23 cellular contexts compared by ENCODE assay signal in the genomic region with DNA sequence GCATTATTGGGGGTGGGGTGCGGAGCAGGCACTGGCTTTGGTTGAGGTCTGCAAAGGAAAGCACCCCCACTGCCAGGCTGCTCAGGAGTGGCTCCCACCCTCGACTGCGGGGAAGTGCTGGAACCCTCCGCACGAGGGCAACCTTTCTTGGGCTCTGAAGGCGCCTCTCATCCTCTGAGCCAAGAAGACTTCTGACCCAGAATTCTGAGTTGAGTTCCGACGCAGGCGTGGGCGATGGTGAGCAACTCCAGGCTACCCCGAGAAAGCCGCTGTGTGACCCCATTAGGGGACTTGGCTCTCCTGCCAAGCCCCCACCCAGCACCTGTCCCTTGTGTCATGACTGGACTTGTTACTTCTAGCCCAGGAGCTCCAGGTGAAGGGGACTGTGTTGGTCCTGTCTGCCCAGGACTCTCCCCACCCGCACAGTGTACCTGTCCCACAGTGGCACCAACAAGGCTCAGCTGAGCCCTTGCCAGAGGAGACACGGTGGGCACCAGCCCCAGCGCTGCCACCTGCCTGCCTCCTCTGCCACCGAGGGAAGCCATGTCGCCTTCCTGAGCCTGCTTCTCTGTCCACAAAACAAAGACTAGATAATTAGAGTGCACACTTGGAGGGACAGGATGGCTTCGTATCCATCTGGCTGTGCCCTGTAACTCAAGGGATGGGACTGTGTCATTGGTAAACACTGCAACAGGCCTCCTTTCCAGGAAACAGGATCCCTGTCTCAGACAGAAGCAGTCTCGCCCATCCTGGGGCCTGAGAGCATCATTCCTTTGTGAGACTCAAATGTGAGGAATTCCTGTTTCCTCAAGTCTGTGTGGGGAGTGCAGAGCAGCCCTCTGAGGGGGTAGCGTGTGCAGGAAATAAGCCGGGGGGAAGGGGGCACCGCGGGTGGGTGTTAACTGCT.
DNase-seq lines count a peak whose midpoint lies in the region; ATAC-seq, FAIRE-seq and TF ChIP-seq lines count a peak whose summit lies in the region.
"Had no signal": no experiment of that assay in that cellular context is flagged by ENCODE, and none has a peak within 500 bp of the region (broad histone marks: within the 10 kb centered on the region; RNA-seq: fewer than 3 reads in every experiment).

No MANE protein-coding gene starts in this region.

- DNase-seq in activated B cell treated with CpG ODN at 0.5 μM for 24 hours = no peak
- no peak for DNase-seq in H1 (ENCODE audit: low read depth in 1 of 2, low spot score in 2 of 2)
- DNase-seq in medulla oblongata (ENCODE audit: extremely low spot score) = peak; percentile 62
- no peak for DNase-seq in Ammon's horn (ENCODE audit: low spot score)
- DNase-seq in NCI-H146 (lab: John Stamatoyannopoulos, UW) = no peak
- DNase-seq: activated naive CD8-positive, alpha-beta T cell treated with anti-CD3 and anti-CD28 coated beads, Interleukin-2, amount 10 ng/mL, durations not matched to agents 7 days and 5 days; activated T-cell treated with anti-CD3 and anti-CD28 coated beads, Interleukin-2, amount 50 U/mL, for 24 hours; gastrocnemius medialis; HFFc6; MM.1S; NCI-H187; NCI-H446 treated with DMSO at 0.1 percent for 48 hours; stimulated activated CD4-positive, alpha-beta T cell treated with anti-CD3 and anti-CD28 coated beads, Interleukin-2, amount 100 ng/mL, for 48 hours; T-helper 9 cell; trophoblast cell had no signal

- H3K27me3 ChIP-seq in H1 (replicated peaks in 1 of 4; ENCODE audit: control insufficient read depth in 3 of 4, extremely low read depth in 1 of 4, insufficient read depth in 3 of 4, low read length in 3 of 4) = no peaks in the 10 kb centered on the region
- H3K27me3 ChIP-seq: BLaER1 treated with 17β-estradiol and CSF1 and Interleukin-3, amounts not matched to agents 10 nM and 100 nM; gastrocnemius medialis had no signal

- TF ChIP-seq EP300 in H1 (IDR thresholded peaks at IDR 0.05; ENCODE audit: borderline replicate concordance in 1 of 2, low read depth in 2 of 2, low read length in 2 of 2) = no peak

- no peak overlapping the region for H2BK15ac ChIP-seq in H1 (ENCODE audit: low read length)

- no peaks in the 10 kb centered on the region for H3K27me3 Mint-ChIP-seq in activated B cell treated with CpG ODN at 0.5 μM for 24 hours
- H3K27me3 Mint-ChIP-seq in stimulated activated memory B cell treated with anti-CD40 and anti-IgM and Interleukin-4, amounts not matched to agents 10 μg/mL and 1 μg/mL and 100 μg/mL, for 72 hours = no peaks in the 10 kb centered on the region
- H3K27me3 Mint-ChIP-seq: activated naive CD8-positive, alpha-beta T cell treated with anti-CD3 and anti-CD28 coated beads, Interleukin-2, amount 10 ng/mL, durations not matched to agents 7 days and 5 days; activated T-cell treated with anti-CD3 and anti-CD28 coated beads, Interleukin-2, amount 50 U/mL, for 24 hours had no signal

- CTCF ChIA-PET in activated B cell treated with CpG ODN at 0.5 μM for 24 hours (lab: Charles Lee) = no interaction called here
- CTCF ChIA-PET in H1 (lab: Charles Lee; ENCODE audit: partially characterized antibody) = interaction anchor here (0.6 to 1.2 kb wide), 6 partner anchors 13 to 207 kb away, joined by 3 to 8 read pairs (median 4); no protein-coding TSS in a partner anchor

- H3K4ac ChIP-seq in H1 (replicated peaks; ENCODE audit: insufficient read length, low read depth, low read length) = no peak overlapping the region

- no peaks in the 10 kb centered on the region for H3K9me3 ChIP-seq in H1 (ENCODE audit: insufficient read depth in 2 of 2, low read depth in 1 of 2, low read length in 1 of 2)
- H3K9me3 ChIP-seq: gastrocnemius medialis, neutrophil had no signal

- H3K9me3 Mint-ChIP-seq in activated B cell treated with CpG ODN at 0.5 μM for 24 hours = no peaks in the 10 kb centered on the region
- H3K9me3 Mint-ChIP-seq in stimulated activated memory B cell treated with anti-CD40 and anti-IgM and Interleukin-4, amounts not matched to agents 10 μg/mL and 1 μg/mL and 100 μg/mL, for 72 hours = peaks cover 4% of the 10 kb centered on the region
- H3K9me3 Mint-ChIP-seq: activated T-cell treated with anti-CD3 and anti-CD28 coated beads, Interleukin-2, amount 50 U/mL, for 24 hours had no signal

- ATAC-seq in activated B cell treated with CpG ODN at 0.5 μM for 24 hours (ENCODE audit: low read depth) = no peak
- ATAC-seq in stimulated activated memory B cell treated with anti-CD40 and anti-IgM and Interleukin-4, amounts not matched to agents 10 μg/mL and 1 μg/mL and 100 μg/mL, for 72 hours = no peak
- ATAC-seq in GM18909 (IDR thresholded peaks at IDR 0.05; ENCODE audit: poor library complexity, unreplicated experiment) = no peak
- ATAC-seq in HG03439 (IDR thresholded peaks at IDR 0.05; ENCODE audit: unreplicated experiment) = no peak
- ATAC-seq: gastrocnemius medialis had no signal

- H3K23ac ChIP-seq in H1 (ENCODE audit: insufficient read length) = no peak overlapping the region

- intact Hi-C loops in activated B cell treated with CpG ODN at 0.5 μM for 24 hours (cut with micrococcal nuclease) = no loop called here

- no peak overlapping the region for H3K56ac ChIP-seq in H1 (replicated peaks; ENCODE audit: insufficient read length, low read depth, low read length)

- no peaks in the 10 kb centered on the region for H3K36me3 ChIP-seq in H1 (ENCODE audit: control insufficient read depth in 2 of 4, insufficient read depth in 4 of 4, low read length in 3 of 4)
- H3K36me3 ChIP-seq: BLaER1 treated with 17β-estradiol and CSF1 and Interleukin-3, amounts not matched to agents 10 nM and 100 nM; gastrocnemius medialis; neutrophil had no signal

- no peak overlapping the region for H3K18ac ChIP-seq in H1 (ENCODE audit: extremely low read depth, low read length)

- H3K23me2 ChIP-seq in H1 (ENCODE audit: low read depth, low read length) = no peaks in the 10 kb centered on the region

- no peaks in the 10 kb centered on the region for H3K79me1 ChIP-seq in H1 (ENCODE audit: low read depth, low read length)

- no peak overlapping the region for H2BK5ac ChIP-seq in H1 (ENCODE audit: low read depth, low read length)

- POLR2A ChIA-PET in activated B cell treated with CpG ODN at 0.5 μM for 24 hours (lab: Charles Lee) (interaction anchor here (0.5 to 3.9 kb wide), 4 partner anchors 11 to 346 kb away, joined by 3 to 35 read pairs (median 4); no protein-coding TSS in a partner anchor), H1 (lab: Charles Lee; ENCODE audit: partially characterized antibody) (no interaction called here)

- H3K4me1 Mint-ChIP-seq in activated B cell treated with CpG ODN at 0.5 μM for 24 hours = peaks cover 64% of the 10 kb centered on the region
- peaks cover 53% of the 10 kb centered on the region for H3K4me1 Mint-ChIP-seq in stimulated activated memory B cell treated with anti-CD40 and anti-IgM and Interleukin-4, amounts not matched to agents 10 μg/mL and 1 μg/mL and 100 μg/mL, for 72 hours
- H3K4me1 Mint-ChIP-seq: activated naive CD8-positive, alpha-beta T cell treated with anti-CD3 and anti-CD28 coated beads, Interleukin-2, amount 10 ng/mL, durations not matched to agents 7 days and 5 days had no signal

- H4K91ac ChIP-seq in H1 (replicated peaks; ENCODE audit: insufficient read length, low read length) = peak overlapping the region; percentile 26

- no peak overlapping the region for H2AFZ ChIP-seq in H1 (ENCODE audit: low read length)

- peaks cover 2% of the 10 kb centered on the region in 2 experiments for H4K20me1 ChIP-seq in H1 (replicated peaks in 1 of 2; ENCODE audit: control insufficient read depth in 1 of 2, insufficient read depth in 2 of 2, low read length in 2 of 2)

- no peak; a peak in 1 of 4 replicates for TF ChIP-seq RAD21 in H1 (IDR thresholded peaks at IDR 0.05 in 1 of 2, conservative IDR thresholded peaks at IDR 0.05 in 1 of 2; ENCODE audit: low read depth in 2 of 2, low read length in 2 of 2)

- H2AK5ac ChIP-seq in H1 (ENCODE audit: low read depth, low read length) = no peak overlapping the region; the same call in 1 of the 2 replicates

- no peak for FAIRE-seq in H1 (lab: Jason Lieb, UNC)
- FAIRE-seq: endothelial cell of umbilical vein, GM19239 had no signal

- TF ChIP-seq POLR2A in H1 (IDR thresholded peaks at IDR 0.05; ENCODE audit: control extremely low read depth in 1 of 2, low read depth in 2 of 2, low read length in 2 of 2) = no peak

- no peak overlapping the region for H3K9ac ChIP-seq in H1 (replicated peaks in 1 of 4; ENCODE audit: extremely low read depth in 1 of 4, low read depth in 3 of 4, low read length in 3 of 4)

- 90% methylated on average over 23 of the region's 23 CpGs; no CpG with 5 or more reads in 1 of the 2 experiments for WGBS in H1 (ENCODE audit: extremely low coverage in 1 of 2, insufficient coverage in 1 of 2, insufficient read length in 1 of 2, insufficient replicate concordance in 2 of 2, low coverage in 1 of 2, low lambda C conversion rate in 2 of 2, missing lambda C conversion rate in 1 of 2), 2 experiments

- no peak overlapping the region for H3K4me3 ChIP-seq in H1 (ENCODE audit: extremely low read depth in 1 of 4, insufficient read depth in 2 of 4, low read depth in 3 of 4, low read length in 4 of 4)
- H3K4me3 ChIP-seq: BLaER1 treated with 17β-estradiol and CSF1 and Interleukin-3, amounts not matched to agents 10 nM and 100 nM; gastrocnemius medialis; SK-N-MC had no signal

- no peaks in the 10 kb centered on the region for H3K36me3 Mint-ChIP-seq in activated B cell treated with CpG ODN at 0.5 μM for 24 hours (ENCODE audit: low read depth)
- H3K36me3 Mint-ChIP-seq in stimulated activated memory B cell treated with anti-CD40 and anti-IgM and Interleukin-4, amounts not matched to agents 10 μg/mL and 1 μg/mL and 100 μg/mL, for 72 hours = no peaks in the 10 kb centered on the region
- H3K36me3 Mint-ChIP-seq: activated naive CD8-positive, alpha-beta T cell treated with anti-CD3 and anti-CD28 coated beads, Interleukin-2, amount 10 ng/mL, durations not matched to agents 7 days and 5 days had no signal

- H2BK20ac ChIP-seq in H1 (ENCODE audit: low read length) = peak overlapping the region; percentile 72; the same call in 1 of the 2 replicates

- H2BK12ac ChIP-seq in H1 (ENCODE audit: low read depth, low read length) = 0 out of 2 replicates have a peak overlapping the region, but pooled peaks have one; percentile 39

- H3K4me3 Mint-ChIP-seq in activated B cell treated with CpG ODN at 0.5 μM for 24 hours = no peak overlapping the region
- no peak overlapping the region for H3K4me3 Mint-ChIP-seq in stimulated activated memory B cell treated with anti-CD40 and anti-IgM and Interleukin-4, amounts not matched to agents 10 μg/mL and 1 μg/mL and 100 μg/mL, for 72 hours
- H3K4me3 Mint-ChIP-seq: activated naive CD8-positive, alpha-beta T cell treated with anti-CD3 and anti-CD28 coated beads, Interleukin-2, amount 10 ng/mL, durations not matched to agents 7 days and 5 days; activated T-cell treated with anti-CD3 and anti-CD28 coated beads, Interleukin-2, amount 50 U/mL, for 24 hours; HFFc6 had no signal

- no peak overlapping the region for H3K27ac ChIP-seq in H1 (ENCODE audit: low read depth, low read length)
- H3K27ac ChIP-seq: BLaER1 treated with 17β-estradiol and CSF1 and Interleukin-3, amounts not matched to agents 10 nM and 100 nM; gastrocnemius medialis; neutrophil; SK-N-MC had no signal

- H4K5ac ChIP-seq in H1 (ENCODE audit: insufficient read length, low read depth, low read length) = no peak overlapping the region

- TF ChIP-seq CTCF in activated B cell treated with CpG ODN at 0.5 μM for 24 hours (IDR thresholded peaks at IDR 0.05) (no peak), H1 (IDR thresholded peaks at IDR 0.05; ENCODE audit: control extremely low read depth in 1 of 3, insufficient read depth in 1 of 3, low read depth in 1 of 3, low read length in 3 of 3) (no peak)

- peak overlapping the region; percentile 18 for H3K27ac Mint-ChIP-seq in activated B cell treated with CpG ODN at 0.5 μM for 24 hours
- peak overlapping the region; percentile 16 for H3K27ac Mint-ChIP-seq in stimulated activated memory B cell treated with anti-CD40 and anti-IgM and Interleukin-4, amounts not matched to agents 10 μg/mL and 1 μg/mL and 100 μg/mL, for 72 hours
- H3K27ac Mint-ChIP-seq: activated naive CD8-positive, alpha-beta T cell treated with anti-CD3 and anti-CD28 coated beads, Interleukin-2, amount 10 ng/mL, durations not matched to agents 7 days and 5 days; activated T-cell treated with anti-CD3 and anti-CD28 coated beads, Interleukin-2, amount 50 U/mL, for 24 hours; HFFc6 had no signal

- no peak overlapping the region for H4K8ac ChIP-seq in H1 (ENCODE audit: extremely low read depth, insufficient read depth, low read length)

- H3K14ac ChIP-seq in H1 (ENCODE audit: insufficient read length) = no peak overlapping the region

- H3K4me2 ChIP-seq in H1 (ENCODE audit: insufficient read depth in 1 of 2, low read depth in 2 of 2, low read length in 2 of 2) = no peak overlapping the region

- H2BK120ac ChIP-seq in H1 (replicated peaks; ENCODE audit: low read depth, low read length) = no peak overlapping the region

- no peaks in the 10 kb centered on the region for H3K4me1 ChIP-seq in H1 (replicated peaks in 1 of 4; ENCODE audit: control insufficient read depth in 3 of 4, insufficient read depth in 4 of 4, low read length in 3 of 4)

- H3K79me2 ChIP-seq in H1 (ENCODE audit: control insufficient read depth in 1 of 2, insufficient read depth in 2 of 2, low read length in 2 of 2) = no peaks in the 10 kb centered on the region
